Comparison of ENCODE assay signal across 8 cellular contexts in the genomic region with DNA sequence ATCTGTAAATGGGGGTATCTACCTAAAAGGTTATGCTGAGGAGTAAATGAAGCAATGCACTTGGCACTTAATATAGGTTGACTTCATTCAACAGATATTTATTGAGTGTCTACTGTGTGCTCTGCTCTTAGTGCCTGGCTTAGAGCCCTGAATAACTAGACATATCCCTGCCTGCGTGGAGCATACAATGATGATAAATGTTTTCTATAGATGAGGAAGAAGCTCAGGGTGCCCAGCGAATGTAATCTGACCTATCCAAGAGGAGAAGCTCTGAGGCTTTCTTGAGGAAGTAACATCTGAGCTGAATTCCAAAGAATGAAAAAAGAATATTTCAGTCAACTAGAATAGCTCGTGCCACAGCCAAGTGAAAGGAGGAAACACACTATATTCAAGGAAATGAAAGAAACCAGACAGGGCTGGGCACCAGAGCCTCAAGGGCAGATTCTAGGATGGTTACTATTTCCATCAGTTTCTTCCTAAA. TPM values are rescaled to one million over a fixed set of nuclear protein-coding genes. Genes with fewer than 3 reads are reported as not detected.
DNase-seq lines count a peak whose midpoint lies in the region; ATAC-seq and TF ChIP-seq lines count a peak whose summit lies in the region.

No MANE protein-coding gene starts in this region.

- peaks cover 2% of the 10 kb centered on the region for H3K79me2 ChIP-seq in smooth muscle cell (ENCODE audit: low read depth)

- H3K9me3 Mint-ChIP-seq in HFFc6 (peaks cover 5% of the 10 kb centered on the region; the same call in 1 of the 2 replicates), brain (peaks cover 3 to 19% (median 5%) of the 10 kb centered on the region in 5 experiments), glutamatergic neuron (ENCODE audit: unreplicated experiment) (no peaks in the 10 kb centered on the region)

- H3K36me3 Mint-ChIP-seq in HFFc6 (ENCODE audit: low read depth) (no peaks in the 10 kb centered on the region), brain (peaks cover 49% of the 10 kb centered on the region), glutamatergic neuron (ENCODE audit: unreplicated experiment) (no peaks in the 10 kb centered on the region)

- H3K4me1 Mint-ChIP-seq in HFFc6 (ENCODE audit: low read depth) (peaks cover 20% of the 10 kb centered on the region), brain (peaks cover 11% of the 10 kb centered on the region), glutamatergic neuron (ENCODE audit: low read depth, unreplicated experiment) (no peaks in the 10 kb centered on the region)

- no peak overlapping the region for H2AFZ ChIP-seq in smooth muscle cell (ENCODE audit: low read depth)

- H3K36me3 ChIP-seq in smooth muscle cell (ENCODE audit: low read depth) = no peaks in the 10 kb centered on the region

- H3K4me1 ChIP-seq in smooth muscle cell (ENCODE audit: low read depth) = peaks cover 19% of the 10 kb centered on the region

- H3K27ac Mint-ChIP-seq in HFFc6 = peak overlapping the region; percentile 58
- peak overlapping the region in 3 of 5 experiments; percentile 32 to 85 (median 72) for H3K27ac Mint-ChIP-seq in brain
- H3K27ac Mint-ChIP-seq in glutamatergic neuron (ENCODE audit: unreplicated experiment) = no peak overlapping the region

- ATAC-seq in left colon (peak; percentile 64), HG03378 (IDR thresholded peaks at IDR 0.05; ENCODE audit: unreplicated experiment) (no peak)

- TF ChIP-seq CTCF in HFFc6 (IDR thresholded peaks at IDR 0.05) (no peak), brain (conservative IDR thresholded peaks at IDR 0.05) (no peak), smooth muscle cell (IDR thresholded peaks at IDR 0.05; ENCODE audit: borderline replicate concordance, insufficient read depth, poor library complexity, severe bottlenecking) (no peak), glutamatergic neuron (IDR thresholded peaks at IDR 0.05; ENCODE audit: partially characterized antibody, unreplicated experiment) (no peak)

- no peaks in the 10 kb centered on the region for H3K27me3 ChIP-seq in smooth muscle cell (ENCODE audit: low read depth)

- H3K27me3 Mint-ChIP-seq in HFFc6 (ENCODE audit: insufficient read depth) = no peaks in the 10 kb centered on the region
- no peaks in the 10 kb centered on the region for H3K27me3 Mint-ChIP-seq in brain
- no peaks in the 10 kb centered on the region for H3K27me3 Mint-ChIP-seq in glutamatergic neuron (ENCODE audit: unreplicated experiment)

- intact Hi-C loops in left colon (cut with DNase I, micrococcal nuclease) (no loop called here), posterior vena cava (cut with DNase I) (no loop called here)

- H3K9me3 ChIP-seq in smooth muscle cell (replicated peaks; ENCODE audit: low read depth) = no peaks in the 10 kb centered on the region

- H3K4me3 ChIP-seq in smooth muscle cell = peak overlapping the region; percentile 17

- DNase-seq in HFFc6 = no peak
- DNase-seq in left colon = no peak
- no peak for DNase-seq in smooth muscle cell (lab: John Stamatoyannopoulos, UW; ENCODE audit: unreplicated experiment)
- no peak for DNase-seq in glutamatergic neuron
- no peak for DNase-seq in posterior vena cava (ENCODE audit: low spot score)
- no peak for DNase-seq in NCI-H226

- no peaks in the 10 kb centered on the region for H4K20me1 ChIP-seq in smooth muscle cell (ENCODE audit: low read depth)

- H3K27ac ChIP-seq in smooth muscle cell (ENCODE audit: low read depth) = peak overlapping the region; percentile 90

- WGBS in smooth muscle cell (ENCODE audit: low lambda C conversion rate) = 36% methylated on average over 3 of the region's 3 CpGs

- peak overlapping the region; percentile 33 for H3K9ac ChIP-seq in smooth muscle cell (ENCODE audit: low read depth)

- H3F3A ChIP-seq in smooth muscle cell (ENCODE audit: low read depth) = peaks cover 10% of the 10 kb centered on the region

- H3K4me3 Mint-ChIP-seq in HFFc6 = peak overlapping the region; percentile 65
- peak overlapping the region in 1 of 5 experiments; percentile 38 for H3K4me3 Mint-ChIP-seq in brain
- H3K4me3 Mint-ChIP-seq in glutamatergic neuron (ENCODE audit: unreplicated experiment) = no peak overlapping the region

- H3K4me2 ChIP-seq in smooth muscle cell = peak overlapping the region; percentile 71

RNA-seq across cellular contexts. Expression of gene HIGD1C, which starts 17.9 kb away (rescaled TPM):
- not detected for total RNA-seq in HFFc6 (2021; fragmentation: NEBNext Ultra II Directional; extraction: Animal tissue kit (Norgen Biotek cat#: 25700))
- not detected for polyA plus RNA-seq in brain (ENCODE audit: insufficient read depth, low read depth, low replicate concordance)
- total RNA-seq in left colon = not detected
- total RNA-seq in smooth muscle cell = not detected in 2 replicates
- not detected in 2 replicates for polyA plus RNA-seq in smooth muscle cell
- not detected for total RNA-seq in glutamatergic neuron (ENCODE audit: unreplicated experiment)
- total RNA-seq in posterior vena cava = not detected
